Comparison of ENCODE assay signal across 4 cellular contexts in the genomic region with DNA sequence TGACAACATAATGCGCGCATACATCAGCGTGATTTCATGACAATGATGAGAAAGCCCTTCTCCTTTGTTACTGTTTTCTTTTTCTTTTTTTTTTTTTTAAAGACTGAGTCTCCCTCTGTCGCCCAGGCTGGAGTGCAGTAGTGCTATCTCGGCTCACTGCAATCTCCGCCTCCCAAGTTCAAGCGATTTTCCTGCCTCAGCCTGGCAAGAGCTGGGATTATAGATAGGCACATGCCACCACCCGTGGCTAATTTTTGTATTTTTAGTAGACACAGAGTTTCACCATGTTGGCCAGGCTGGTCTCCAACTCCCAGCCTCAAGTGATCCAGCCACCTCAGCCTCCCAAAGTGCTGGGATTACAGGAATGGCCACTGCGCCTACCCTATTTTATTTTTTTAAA. TPM values are rescaled to one million over a fixed set of nuclear protein-coding genes. Genes with fewer than 3 reads are reported as not detected.
"Had no signal": no experiment of that assay in that cellular context is flagged by ENCODE, and none has a peak within 500 bp of the region (broad histone marks: within the 10 kb centered on the region; RNA-seq: fewer than 3 reads in every experiment).

No MANE protein-coding gene starts in this region.

RNA-seq across cellular contexts. Expression of gene TMEM119, which starts 56.7 kb away (rescaled TPM):
- total RNA-seq: lung microvascular endothelial cell, pulmonary artery endothelial cell, renal cortical epithelial cell had no signal
- polyA plus RNA-seq: keratinocyte had no signal
